Comparison of ENCODE assay signal across 19 cellular contexts in the genomic region with DNA sequence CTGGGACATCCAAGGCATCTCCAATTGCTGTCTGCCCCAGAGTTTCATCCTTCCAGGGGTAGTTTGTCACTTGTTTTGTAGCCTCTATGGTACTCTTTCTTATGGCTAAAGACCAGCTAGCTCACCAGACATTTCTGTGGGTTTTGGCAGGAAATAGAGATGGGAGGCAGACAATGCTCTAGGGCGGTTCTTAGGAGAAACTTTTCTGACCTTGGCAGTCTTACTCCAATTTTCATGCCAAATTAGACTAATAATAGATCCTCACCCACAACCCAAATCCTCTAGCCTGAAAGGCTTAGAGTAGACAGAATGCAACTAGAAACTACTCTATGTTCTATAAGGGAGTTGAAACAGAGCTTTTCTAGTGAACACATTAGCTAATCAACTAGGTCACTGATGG.
DNase-seq lines count a peak whose midpoint lies in the region; ATAC-seq and TF ChIP-seq lines count a peak whose summit lies in the region.
"Had no signal": no experiment of that assay in that cellular context is flagged by ENCODE, and none has a peak within 500 bp of the region (broad histone marks: within the 10 kb centered on the region; RNA-seq: fewer than 3 reads in every experiment).

No MANE protein-coding gene starts in this region.

- no TSS peak for BruUV-seq in MCF 10A (replicated peaks; lab: Mats Ljungman, UMichigan)

- intact Hi-C loops in MCF 10A (cut with micrococcal nuclease) = loop anchor here (10.0 kb wide), 1 partner anchor 182 kb away; no protein-coding TSS in a partner anchor

- no peak overlapping the region for H3K23ac ChIP-seq in mesenchymal stem cell (ENCODE audit: low read length in 2 of 2)

- no peaks in the 10 kb centered on the region for H3K79me1 ChIP-seq in mesenchymal stem cell (replicated peaks; ENCODE audit: low read length, poor library complexity, severe bottlenecking)

- no peak overlapping the region for H3K4me2 ChIP-seq in mesenchymal stem cell (ENCODE audit: low read length, poor library complexity, severe bottlenecking)

- H3K4me1 Mint-ChIP-seq in MCF 10A (ENCODE audit: insufficient read depth, unreplicated experiment) = peaks cover 20% of the 10 kb centered on the region
- peaks cover 10 to 19% (median 16%) of the 10 kb centered on the region in 4 donors for H3K4me1 Mint-ChIP-seq in naive thymus-derived CD8-positive, alpha-beta T cell

- H4K8ac ChIP-seq in mesenchymal stem cell (ENCODE audit: low read length) = peak overlapping the region; percentile 42

- H2AFZ ChIP-seq in mesenchymal stem cell (ENCODE audit: low read depth, low read length) = no peak overlapping the region

- no peak for ATAC-seq in naive thymus-derived CD8-positive, alpha-beta T cell
- ATAC-seq: activated naive CD4-positive, alpha-beta T cell treated with anti-CD3 and anti-CD28 coated beads, Interleukin-2, amount 50 U/mL, for 72 hours had no signal

- no peak overlapping the region for H2BK15ac ChIP-seq in mesenchymal stem cell (ENCODE audit: low read depth, poor library complexity, severe bottlenecking)

- no peaks in the 10 kb centered on the region for H3K9me3 ChIP-seq in MG63
- no peaks in the 10 kb centered on the region for H3K9me3 ChIP-seq in mesenchymal stem cell (ENCODE audit: control insufficient read depth, low read length)

- POLR2A ChIA-PET in MCF 10A (lab: Yijun Ruan, JAX) = interaction anchor here (1.0 to 1.9 kb wide), 4 partner anchors 247 to 363 kb away, joined by 3 to 9 read pairs (median 4); a partner anchor contains a TSS
- POLR2A ChIA-PET in naive thymus-derived CD8-positive, alpha-beta T cell (lab: Charles Lee) = no interaction called here

- peaks cover 3% of the 10 kb centered on the region for H3K4me1 ChIP-seq in mesenchymal stem cell (ENCODE audit: control insufficient read depth, insufficient read depth, low read depth, low read length)

- DNase-seq in GM03348 (ENCODE audit: low spot score) (peak; percentile 64), MG63 (peak; percentile 50), MCF 10A (ENCODE audit: unreplicated experiment) (peak; percentile 16), mesenchymal stem cell (no peak), NCI-H1092 (lab: John Stamatoyannopoulos, UW) (no peak), GM10266 (ENCODE audit: extremely low spot score) (no peak)
- no peak for DNase-seq in naive thymus-derived CD8-positive, alpha-beta T cell
- no peak for DNase-seq in activated naive CD4-positive, alpha-beta T cell (lab: John Stamatoyannopoulos, UW)
- DNase-seq: activated CD4-positive, alpha-beta T cell treated with anti-CD3 and anti-CD28 coated beads, Interleukin-2, amount 10 ng/mL, durations not matched to agents 7 days and 5 days; activated T-cell treated with anti-CD3 and anti-CD28 coated beads for 4 hours; C1 segment of cervical spinal cord; DMS153; endodermal cell; RPMI8226; stimulated activated CD4-positive, alpha-beta T cell treated with anti-CD3 and anti-CD28 coated beads, Interleukin-2, amount 100 ng/mL, for 48 hours; stimulated activated CD8-positive, alpha-beta memory T cell treated with anti-CD3 and anti-CD28 coated beads, Interleukin-4, amount 100 ng/mL, for 48 hours; T1000 had no signal

- whole genome bisulfite sequencing in mesenchymal stem cell = 100% methylated on average over 1 of the region's 1 CpG

- no peak overlapping the region for H2BK12ac ChIP-seq in mesenchymal stem cell (ENCODE audit: low read length in 2 of 2)

- H2BK120ac ChIP-seq in mesenchymal stem cell (ENCODE audit: low read depth, low read length) = peak overlapping the region; percentile 64

- H3K14ac ChIP-seq in mesenchymal stem cell (ENCODE audit: low read length in 2 of 2) = no peak overlapping the region

- CTCF ChIA-PET in MCF 10A (lab: Yijun Ruan, JAX) = interaction anchor here (1.2 to 7.4 kb wide), 4 partner anchors 246 to 533 kb away, joined by 4 to 153 read pairs (median 51); a partner anchor contains a TSS

- no peak overlapping the region for H3K27ac ChIP-seq in mesenchymal stem cell (ENCODE audit: low read length, poor library complexity, severe bottlenecking)

- no peak overlapping the region for H3K9ac ChIP-seq in mesenchymal stem cell (ENCODE audit: low read length)

- H3K36me3 Mint-ChIP-seq in MCF 10A (ENCODE audit: insufficient read depth, unreplicated experiment) = no peaks in the 10 kb centered on the region
- no peaks in the 10 kb centered on the region for H3K36me3 Mint-ChIP-seq in naive thymus-derived CD8-positive, alpha-beta T cell
- H3K36me3 Mint-ChIP-seq: activated naive CD4-positive, alpha-beta T cell treated with anti-CD3 and anti-CD28 coated beads, Interleukin-2, amount 50 U/mL, for 72 hours had no signal

- H2BK5ac ChIP-seq in mesenchymal stem cell (ENCODE audit: low read depth, low read length, poor library complexity, severe bottlenecking) = no peak overlapping the region

- H3K9me3 Mint-ChIP-seq in MCF 10A (ENCODE audit: unreplicated experiment) = no peaks in the 10 kb centered on the region
- H3K9me3 Mint-ChIP-seq in naive thymus-derived CD8-positive, alpha-beta T cell = no peaks in the 10 kb centered on the region
- H3K9me3 Mint-ChIP-seq: activated CD4-positive, alpha-beta T cell treated with anti-CD3 and anti-CD28 coated beads, Interleukin-2, amount 10 ng/mL, durations not matched to agents 7 days and 5 days; activated naive CD4-positive, alpha-beta T cell treated with anti-CD3 and anti-CD28 coated beads, Interleukin-2, amount 50 U/mL, for 72 hours; central memory CD8-positive, alpha-beta T cell; endodermal cell had no signal

- no peak overlapping the region for H3K4ac ChIP-seq in mesenchymal stem cell (ENCODE audit: low read depth in 1 of 2, low read length in 2 of 2)

- no peak overlapping the region for H3K4me3 ChIP-seq in MG63
- peak overlapping the region in 1 of 2 experiments; percentile 15 for H3K4me3 ChIP-seq in mesenchymal stem cell (ENCODE audit: insufficient read depth in 1 of 2, low read depth in 1 of 2, low read length in 2 of 2)

- H3K27me3 ChIP-seq in MG63 (no peaks in the 10 kb centered on the region), mesenchymal stem cell (ENCODE audit: control insufficient read depth in 1 of 2, insufficient read depth in 1 of 2, low read length in 2 of 2) (no peaks in the 10 kb centered on the region)

- no peak for TF ChIP-seq CTCF in MCF 10A (IDR thresholded peaks at IDR 0.05; ENCODE audit: unreplicated experiment)
- no peak for TF ChIP-seq CTCF in GM10266 (IDR thresholded peaks at IDR 0.05; ENCODE audit: control insufficient read depth, insufficient read depth, low read depth, missing control alignments)

- no peak overlapping the region for H3K18ac ChIP-seq in mesenchymal stem cell (ENCODE audit: low read depth in 1 of 2, low read length in 2 of 2)

- H3K27ac Mint-ChIP-seq in MCF 10A (ENCODE audit: low read depth, unreplicated experiment) = no peak overlapping the region
- H3K27ac Mint-ChIP-seq in naive thymus-derived CD8-positive, alpha-beta T cell = peak overlapping the region in 2 of 10 donors; percentile 32 to 56
- H3K27ac Mint-ChIP-seq: activated CD4-positive, alpha-beta T cell treated with anti-CD3 and anti-CD28 coated beads, Interleukin-2, amount 10 ng/mL, durations not matched to agents 7 days and 5 days; activated naive CD4-positive, alpha-beta T cell treated with anti-CD3 and anti-CD28 coated beads, Interleukin-2, amount 50 U/mL, for 72 hours; endodermal cell had no signal

- no peaks in the 10 kb centered on the region for H3K27me3 Mint-ChIP-seq in MCF 10A (ENCODE audit: insufficient read depth, unreplicated experiment)
- peaks cover 0 to 1% (median 0%) of the 10 kb centered on the region in 5 donors for H3K27me3 Mint-ChIP-seq in naive thymus-derived CD8-positive, alpha-beta T cell
- H3K27me3 Mint-ChIP-seq: activated CD4-positive, alpha-beta T cell treated with anti-CD3 and anti-CD28 coated beads, Interleukin-2, amount 10 ng/mL, durations not matched to agents 7 days and 5 days; central memory CD8-positive, alpha-beta T cell had no signal

- H4K91ac ChIP-seq in mesenchymal stem cell (ENCODE audit: low read length) = no peak overlapping the region

- H3K4me3 Mint-ChIP-seq in MCF 10A (ENCODE audit: unreplicated experiment) = no peak overlapping the region
- H3K4me3 Mint-ChIP-seq in naive thymus-derived CD8-positive, alpha-beta T cell = no peak overlapping the region
- H3K4me3 Mint-ChIP-seq: activated CD4-positive, alpha-beta T cell treated with anti-CD3 and anti-CD28 coated beads, Interleukin-2, amount 10 ng/mL, durations not matched to agents 7 days and 5 days; central memory CD8-positive, alpha-beta T cell; endodermal cell had no signal

- no peak overlapping the region for H2AK5ac ChIP-seq in mesenchymal stem cell (ENCODE audit: low read length, severe bottlenecking)

- H3K36me3 ChIP-seq in MG63 (no peaks in the 10 kb centered on the region), mesenchymal stem cell (ENCODE audit: control insufficient read depth in 1 of 2, insufficient read depth in 2 of 2, low read depth in 1 of 2, low read length in 2 of 2) (no peaks in the 10 kb centered on the region)

Comparison
In these comparisons a context has a peak if more than half of its experiments do, and no peak if none do; other contexts are left out.
1. DNase-seq: peak in GM03348 (single experiment), MG63 (single experiment) and MCF 10A (single experiment); none in mesenchymal stem cell (single experiment), naive thymus-derived CD8-positive, alpha-beta T cell (0 of 10), NCI-H1092 (single experiment), activated naive CD4-positive, alpha-beta T cell (0 of 4) and GM10266 (single experiment).